1 cellular context compared by ENCODE assay signal in genomic region chr9:83920942-83921707, GRCh38.
TF ChIP-seq lines count a peak whose summit lies in the region.

Gene KIF27, minus strand, starts transcription at chr9:83921432. Its CDS starts 5,841 bp downstream, at chr9:83915591.

TF ChIP-seq in K562, 482 proteins besides CTCF, POLR2A, EP300 and RAD21 (continued from another document):
- TF ChIP-seq ZNF609 (CRISPR knock-in tag; IDR thresholded peaks at IDR 0.05; ENCODE audit: borderline replicate concordance) (no peak), C11orf30 (IDR thresholded peaks at IDR 0.05; ENCODE audit: low read depth) (0 out of 2 replicates have a peak, but pooled peaks have one; percentile 5), ZNF589 (CRISPR knock-in tag; IDR thresholded peaks at IDR 0.05; ENCODE audit: low read depth) (0 out of 2 replicates have a peak, but pooled peaks have one; percentile 34), ZNF311 (CRISPR knock-in tag; IDR thresholded peaks at IDR 0.05) (no peak), U2AF1 (optimal IDR thresholded peaks at IDR 0.05; ENCODE audit: low read depth, low read length) (peak; percentile 24), HBP1 (CRISPR knock-in tag; IDR thresholded peaks at IDR 0.05) (peak; percentile 24; the same call in 1 of the 2 replicates), NBN (IDR thresholded peaks at IDR 0.05; ENCODE audit: low read depth) (0 out of 2 replicates have a peak, but pooled peaks have one; percentile 5), ILF3 (IDR thresholded peaks at IDR 0.05; ENCODE audit: borderline replicate concordance) (no peak), GABPB1 (CRISPR knock-in tag; IDR thresholded peaks at IDR 0.05) (peak; percentile 75; the same call in 1 of the 2 replicates), ZNF592 (IDR thresholded peaks at IDR 0.05) (0 out of 2 replicates have a peak, but pooled peaks have one; percentile 54), PRMT5 (CRISPR knock-in tag; IDR thresholded peaks at IDR 0.05) (0 out of 2 replicates have a peak, but pooled peaks have one; percentile 45), TRIM28 (IDR thresholded peaks at IDR 0.05) (no peak), PURB (CRISPR knock-in tag; IDR thresholded peaks at IDR 0.05; ENCODE audit: low read depth) (no peak), TBP (optimal IDR thresholded peaks at IDR 0.05; ENCODE audit: low read depth, low read length) (peak; percentile 57), CEBPG (CRISPR knock-in tag; IDR thresholded peaks at IDR 0.05) (peak; percentile 37; the same call in 1 of the 2 replicates), CEBPG (tag; conservative IDR thresholded peaks at IDR 0.05 in 1 of 2, IDR thresholded peaks at IDR 0.05 in 1 of 2) (no peak), YY1 (IDR thresholded peaks at IDR 0.05; ENCODE audit: borderline replicate concordance in 1 of 3, control insufficient read depth in 1 of 3, extremely low read depth in 1 of 3, insufficient read depth in 3 of 3, insufficient read length in 1 of 3, insufficient replicate concordance in 2 of 3, low read depth in 1 of 3, low read length in 2 of 3) (peak in 1 of 3 experiments; percentile 7), ZNF639 (CRISPR knock-in tag; conservative IDR thresholded peaks at IDR 0.05 in 1 of 2, IDR thresholded peaks at IDR 0.05 in 1 of 2) (peak in 1 of 2 experiments; percentile 69; a peak in 2 of 4 replicates), MCM2 (IDR thresholded peaks at IDR 0.05; ENCODE audit: low read depth) (no peak), HNRNPUL1 (IDR thresholded peaks at IDR 0.05; ENCODE audit: low read length) (no peak)
